In the genomic region with DNA sequence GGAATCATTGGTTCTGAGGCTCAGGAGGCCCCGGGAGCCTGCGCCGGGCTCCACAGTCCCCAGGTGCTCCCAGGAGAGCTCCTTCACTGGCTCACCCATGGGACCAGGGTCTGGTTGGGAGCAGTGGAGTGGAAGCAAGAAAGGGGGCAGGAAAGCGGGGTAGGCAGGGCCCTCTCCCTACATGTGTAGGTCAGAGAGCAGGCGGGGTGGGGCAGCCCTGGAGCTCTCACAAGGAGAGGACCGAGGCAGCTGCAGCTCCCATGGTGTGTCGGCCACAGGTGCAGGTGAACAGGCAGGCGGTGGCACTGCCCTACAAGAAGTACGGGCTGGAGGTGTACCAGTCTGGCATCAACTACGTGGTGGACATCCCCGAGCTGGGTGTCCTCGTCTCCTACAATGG, we compare ENCODE assay signal across 35 cellular contexts. TPM values are rescaled to one million over a fixed set of nuclear protein-coding genes. Genes with fewer than 3 reads are reported as not detected.
"Had no signal": no experiment of that assay in that cellular context is flagged by ENCODE, and none has a peak within 500 bp of the region (broad histone marks: within the 10 kb centered on the region; RNA-seq: fewer than 3 reads in every experiment).

No MANE protein-coding gene starts in this region.

- H3K9me3 ChIP-seq: mucosa of descending colon, neutrophil, right atrium auricular region, right lobe of liver, stomach, testis, thyroid gland, transverse colon, vagina had no signal

- H3K36me3 ChIP-seq: neutrophil, right atrium auricular region, right lobe of liver, stomach, thyroid gland, transverse colon, upper lobe of left lung, vagina had no signal

- H3K27me3 ChIP-seq: hepatocyte, neutrophil, right atrium auricular region, right lobe of liver, testis, thyroid gland, transverse colon, upper lobe of left lung, vagina had no signal

- H3K4me1 ChIP-seq: parathyroid adenoma, right atrium auricular region, right lobe of liver, stomach, testis, thyroid gland, transverse colon, upper lobe of left lung, vagina had no signal

- H3K4me3 ChIP-seq: hepatocyte, mucosa of descending colon, right atrium auricular region, right lobe of liver, smooth muscle cell, stomach, testis, thyroid gland, transverse colon, upper lobe of left lung, vagina had no signal

- ATAC-seq: left lobe of liver; mucosa of descending colon; naive thymus-derived CD8-positive, alpha-beta T cell; stimulated activated naive B cell treated with anti-CD40 and anti-IgM and Interleukin-4, amounts not matched to agents 10 μg/mL and 1 μg/mL and 100 μg/mL, for 72 hours; stimulated activated naive CD8-positive, alpha-beta T cell treated with anti-CD3 and anti-CD28 coated beads, Interleukin-15, Interleukin-2, amounts not matched to agents 100 U/mL and 50 U/mL, for 24 hours had no signal

- DNase-seq: islet precursor cell; midbrain; naive thymus-derived CD8-positive, alpha-beta T cell; occipital lobe; stimulated activated CD4-positive, alpha-beta T cell treated with anti-CD3 and anti-CD28 coated beads, Interleukin-12 subunit alpha, Interleukin-12 subunit beta, amount 100 ng/mL, for 4 hours; stimulated activated CD4-positive, alpha-beta T cell treated with anti-CD3 and anti-CD28 coated beads, Interleukin-15, amount 100 ng/mL, for 24 hours; stimulated activated CD4-positive, alpha-beta T cell treated with anti-CD3 and anti-CD28 coated beads, Interleukin-2, amount 100 ng/mL, for 24 hours; stimulated activated CD4-positive, alpha-beta T cell treated with anti-CD3 and anti-CD28 coated beads, Interleukin-4, amount 100 ng/mL, for 1 hour; stimulated activated naive B cell treated with anti-CD40 and anti-IgM and Interleukin-4, amounts not matched to agents 10 μg/mL and 1 μg/mL and 100 μg/mL, for 72 hours; stimulated activated naive CD8-positive, alpha-beta T cell treated with anti-CD3 and anti-CD28 coated beads, Interleukin-15, Interleukin-2, amounts not matched to agents 100 U/mL and 50 U/mL, for 24 hours; stomach; testis; thyroid gland; transverse colon had no signal

- H3K27ac ChIP-seq: hepatocyte, neutrophil, parathyroid adenoma, right atrium auricular region, right lobe of liver, stomach, testis, thyroid gland, transverse colon, upper lobe of left lung, vagina had no signal

RNA-seq across cellular contexts. Expression of a gene that starts 28.3 kb away (rescaled TPM):
- total RNA-seq: kidney epithelial cell; lung microvascular endothelial cell; myocyte; naive thymus-derived CD8-positive, alpha-beta T cell; neural crest cell; occipital lobe; osteocyte; progenitor cell of endocrine pancreas; pulmonary artery endothelial cell; renal cortical epithelial cell; right atrium auricular region; skeletal muscle tissue; smooth muscle cell; thyroid gland; urinary bladder; vagina had no signal
- polyA plus RNA-seq: naive thymus-derived CD8-positive, alpha-beta T cell; smooth muscle cell; stomach had no signal

RNA-seq across cellular contexts. Expression of a gene that starts 54.8 kb away (rescaled TPM):
- total RNA-seq: kidney epithelial cell; lung microvascular endothelial cell; mesenteric fat pad; myocyte; naive thymus-derived CD8-positive, alpha-beta T cell; neural crest cell; occipital lobe; osteocyte; progenitor cell of endocrine pancreas; pulmonary artery endothelial cell; renal cortical epithelial cell; right atrium auricular region; right lobe of liver; smooth muscle cell; thyroid gland; transverse colon; urinary bladder; vagina had no signal
- polyA plus RNA-seq: naive thymus-derived CD8-positive, alpha-beta T cell; smooth muscle cell; urinary bladder had no signal
